8 cellular contexts compared by ENCODE assay signal in genomic region chr2:64404002-64404731, GRCh38. TPM values are rescaled to one million over a fixed set of nuclear protein-coding genes. Genes with fewer than 3 reads are reported as not detected.
DNase-seq lines count a peak whose midpoint lies in the region; ATAC-seq and TF ChIP-seq lines count a peak whose summit lies in the region.

No MANE protein-coding gene starts in this region.

- POLR2A ChIA-PET in MCF 10A (lab: Yijun Ruan, JAX): no interaction called here

- BruUV-seq in MCF 10A (replicated peaks; lab: Mats Ljungman, UMichigan): no TSS peak

- H3K27ac ChIP-seq in skin epidermis: peak overlapping the region in 18 of 21 experiments; percentile 2 to 85 (median 72)

- H3K4me1 Mint-ChIP-seq in MCF 10A (ENCODE audit: insufficient read depth, unreplicated experiment) (peaks cover 50% of the 10 kb centered on the region), T-helper 17 cell (peaks cover 3% of the 10 kb centered on the region)

- no peak for TF ChIP-seq CTCF in MCF 10A (IDR thresholded peaks at IDR 0.05; ENCODE audit: unreplicated experiment)

- no peak for ATAC-seq in T-helper 17 cell
- ATAC-seq in GM21367 (IDR thresholded peaks at IDR 0.05; ENCODE audit: unreplicated experiment): no peak
- ATAC-seq in GM18868 (IDR thresholded peaks at IDR 0.05; ENCODE audit: unreplicated experiment): no peak

- H3K27me3 Mint-ChIP-seq in MCF 10A (ENCODE audit: insufficient read depth, unreplicated experiment) (no peaks in the 10 kb centered on the region), T-helper 17 cell (peaks cover 13% of the 10 kb centered on the region)

- H3K4me3 Mint-ChIP-seq in MCF 10A (ENCODE audit: unreplicated experiment) (no peak overlapping the region), T-helper 17 cell (no peak overlapping the region)

- DNase-seq in Kasumi-1 (lab: John Stamatoyannopoulos, UW) (peak; percentile 79 to 84), MCF 10A (ENCODE audit: unreplicated experiment) (peak; percentile 96), inferior parietal cortex (ENCODE audit: extremely low spot score) (peak; percentile 44), T-helper 17 cell (no peak), DMS53 (lab: John Stamatoyannopoulos, UW) (no peak)

- no peaks in the 10 kb centered on the region for H3K9me3 Mint-ChIP-seq in MCF 10A (ENCODE audit: unreplicated experiment)

- H3K9me3 ChIP-seq in T-helper 17 cell (ENCODE audit: control insufficient read depth, low read length, poor library complexity, severe bottlenecking): no peaks in the 10 kb centered on the region

- intact Hi-C loops in MCF 10A (cut with micrococcal nuclease): no loop called here

- H3K4me3 ChIP-seq in skin epidermis: no peak overlapping the region

- peak overlapping the region; percentile 77 for H3K27ac Mint-ChIP-seq in MCF 10A (ENCODE audit: low read depth, unreplicated experiment)
- H3K27ac Mint-ChIP-seq in T-helper 17 cell: no peak overlapping the region

- no peaks in the 10 kb centered on the region for H3K36me3 Mint-ChIP-seq in MCF 10A (ENCODE audit: insufficient read depth, unreplicated experiment)
- H3K36me3 Mint-ChIP-seq in T-helper 17 cell (ENCODE audit: low read depth): no peaks in the 10 kb centered on the region

- CTCF ChIA-PET in MCF 10A (lab: Yijun Ruan, JAX): interaction anchor here (0.7 to 1.3 kb wide), 3 partner anchors 73 to 84 kb away, joined by 3 to 5 read pairs (median 4); no protein-coding TSS in a partner anchor

RNA-seq across cellular contexts. Expression of gene LGALSL, which starts 49.8 kb away (rescaled TPM):
- 11.4 and 13.5 TPM in 2 replicates for total RNA-seq in MCF 10A (2022)
- 10 to 100 TPM in 1 of 2 donors, 1 to 10 TPM in 1; 2.5 to 31.0 TPM for total RNA-seq in T-helper 17 cell

Comparison
In these comparisons a context has a peak if more than half of its experiments do, and no peak if none do; other contexts are left out.
1. DNase-seq: peak in Kasumi-1 (2 of 2), MCF 10A (single experiment) and inferior parietal cortex (single experiment); none in T-helper 17 cell (0 of 3) and DMS53 (single experiment).